1 cellular context compared by ENCODE assay signal in genomic region chr2:63589148-63589972, GRCh38.
A peak's percentile ranks its signal among the peaks of the same experiment; 100 is the strongest.
TF ChIP-seq lines count a peak whose summit lies in the region.

No MANE protein-coding gene starts in this region.

TF ChIP-seq in HepG2, 621 proteins besides CTCF, POLR2A, EP300 and RAD21 (continued from another document and continues in another):
- no peak for TF ChIP-seq MEIS1 (CRISPR knock-in tag; IDR thresholded peaks at IDR 0.05; ENCODE audit: borderline replicate concordance)
- TF ChIP-seq GPBP1L1 (CRISPR knock-in tag; IDR thresholded peaks at IDR 0.05) = no peak
- TF ChIP-seq ZFP91 (CRISPR knock-in tag; IDR thresholded peaks at IDR 0.05; ENCODE audit: borderline replicate concordance) = 0 out of 2 replicates have a peak, but pooled peaks have one; percentile 5
- TF ChIP-seq DR1 (CRISPR knock-in tag; IDR thresholded peaks at IDR 0.05) = peak; percentile 34; the same call in 1 of the 2 replicates
- TF ChIP-seq ZNF292 (CRISPR knock-in tag; IDR thresholded peaks at IDR 0.05; ENCODE audit: borderline replicate concordance, low read depth) = no peak
- no peak for TF ChIP-seq SNAPC4 (CRISPR knock-in tag; IDR thresholded peaks at IDR 0.05)
- no peak for TF ChIP-seq ZBTB49 (CRISPR knock-in tag; IDR thresholded peaks at IDR 0.05; ENCODE audit: borderline replicate concordance)
- no peak for TF ChIP-seq DZIP1 (CRISPR knock-in tag; IDR thresholded peaks at IDR 0.05)
- 0 out of 2 replicates have a peak, but pooled peaks have one; percentile 5 for TF ChIP-seq KAT7 (CRISPR knock-in tag; IDR thresholded peaks at IDR 0.05; ENCODE audit: borderline replicate concordance)
- peak; percentile 74; the same call in 1 of the 2 replicates for TF ChIP-seq ZNF576 (CRISPR knock-in tag; IDR thresholded peaks at IDR 0.05)
- TF ChIP-seq SMC3 (IDR thresholded peaks at IDR 0.05; ENCODE audit: low read length) = no peak
- TF ChIP-seq ZNF142 (CRISPR knock-in tag; IDR thresholded peaks at IDR 0.05) = no peak
- peak; percentile 2; the same call in 1 of the 2 replicates for TF ChIP-seq E2F5 (CRISPR knock-in tag; conservative IDR thresholded peaks at IDR 0.05)
- 0 out of 2 replicates have a peak, but pooled peaks have one; percentile 8 for TF ChIP-seq ZNF800 (CRISPR knock-in tag; IDR thresholded peaks at IDR 0.05)
- no peak for TF ChIP-seq RERE (CRISPR knock-in tag; IDR thresholded peaks at IDR 0.05; ENCODE audit: low read depth)
- no peak for TF ChIP-seq KLF15 (CRISPR knock-in tag; IDR thresholded peaks at IDR 0.05; ENCODE audit: borderline replicate concordance)
